17 cellular contexts compared by ENCODE assay signal in genomic region chr14:99352688-99353280, GRCh38.
A peak's percentile ranks its signal among the peaks of the same experiment; 100 is the strongest.
DNase-seq lines count a peak whose midpoint lies in the region; ATAC-seq and TF ChIP-seq lines count a peak whose summit lies in the region.
"Had no signal": no experiment of that assay in that cellular context is flagged by ENCODE, and none has a peak within 500 bp of the region (broad histone marks: within the 10 kb centered on the region; RNA-seq: fewer than 3 reads in every experiment).

No MANE protein-coding gene starts in this region.

- no peak overlapping the region for H3K18ac ChIP-seq in trophoblast cell (ENCODE audit: low read length)

- no peak overlapping the region for H2BK5ac ChIP-seq in trophoblast cell (ENCODE audit: low read depth, low read length, poor library complexity)

- WGBS in trophoblast cell (ENCODE audit: extremely low coverage, insufficient coverage, insufficient read length), result no CpG with 5 or more reads among the region's 26 CpGs

- no peaks in the 10 kb centered on the region for H3K79me2 ChIP-seq in trophoblast cell (ENCODE audit: control insufficient read depth, insufficient read depth, low read length, poor library complexity)

- no peak overlapping the region for H2AFZ ChIP-seq in trophoblast cell (ENCODE audit: insufficient read depth, low read length, poor library complexity)

- H3K27ac ChIP-seq in trophoblast cell (ENCODE audit: low read depth, low read length) (no peak overlapping the region), upper lobe of right lung (no peak overlapping the region)

- no peak overlapping the region for H3K4me2 ChIP-seq in trophoblast cell (ENCODE audit: low read length)

- no peak overlapping the region for H3K9ac ChIP-seq in trophoblast cell (ENCODE audit: low read length)

- H3K9me3 ChIP-seq in trophoblast cell (ENCODE audit: insufficient read depth, low read depth, low read length), result peaks cover 2% of the 10 kb centered on the region
- H3K9me3 ChIP-seq in upper lobe of right lung, result no peaks in the 10 kb centered on the region
- H3K9me3 ChIP-seq: BE2C, Caco-2, HAP-1 had no signal

- intact Hi-C loops in Right ventricle myocardium superior (cut with DNase I) (no loop called here), Right ventricle myocardium inferior (cut with DNase I) (no loop called here), upper lobe of right lung (cut with DNase I) (no loop called here)

- H3K4me1 ChIP-seq in trophoblast cell (ENCODE audit: control insufficient read depth in 1 of 2, insufficient read depth in 2 of 2, low read length in 2 of 2), result peaks cover 0 to 3% of the 10 kb centered on the region in 2 experiments
- no peaks in the 10 kb centered on the region for H3K4me1 ChIP-seq in upper lobe of right lung
- H3K4me1 ChIP-seq: BE2C, Caco-2, HAP-1 had no signal

- TF ChIP-seq CTCF in upper lobe of right lung (IDR thresholded peaks at IDR 0.05), result no peak

- no peak overlapping the region for H3K23ac ChIP-seq in trophoblast cell (ENCODE audit: low read length)

- H3K4me3 ChIP-seq in trophoblast cell (ENCODE audit: low read depth, low read length) (peak overlapping the region; percentile 37), upper lobe of right lung (no peak overlapping the region)
- H3K4me3 ChIP-seq: HAP-1 had no signal

- H4K91ac ChIP-seq in trophoblast cell (ENCODE audit: low read depth, low read length), result no peak overlapping the region

- no peak overlapping the region for H2AK5ac ChIP-seq in trophoblast cell (ENCODE audit: low read length)

- no peak overlapping the region for H4K8ac ChIP-seq in trophoblast cell (ENCODE audit: low read depth, low read length)

- H3K36me3 ChIP-seq in trophoblast cell (ENCODE audit: control insufficient read depth in 1 of 2, insufficient read depth in 2 of 2, low read length in 2 of 2), result no peaks in the 10 kb centered on the region
- no peaks in the 10 kb centered on the region for H3K36me3 ChIP-seq in upper lobe of right lung
- H3K36me3 ChIP-seq: BE2C, HAP-1 had no signal

- H3K27me3 ChIP-seq in trophoblast cell (ENCODE audit: insufficient read depth, low read length), result no peaks in the 10 kb centered on the region
- no peaks in the 10 kb centered on the region for H3K27me3 ChIP-seq in upper lobe of right lung
- H3K27me3 ChIP-seq: BE2C had no signal

- no peak overlapping the region for H3K4ac ChIP-seq in trophoblast cell (ENCODE audit: low read depth, low read length)

- DNase-seq in Right ventricle myocardium superior (peak; percentile 19), Right ventricle myocardium inferior (ENCODE audit: missing footprints) (no peak), mesenteric fat pad (ENCODE audit: low spot score) (peak; percentile 77), trophoblast cell (no peak), upper lobe of right lung (peak; percentile 40), NCI-H1694 (lab: John Stamatoyannopoulos, UW) (no peak)
- DNase-seq: ACHN; BE2C; C1 segment of cervical spinal cord; Caco-2; CD4-positive, CD25-positive, alpha-beta regulatory T cell; DMS153; DMS79; GDM1 had no signal

- ATAC-seq in Right ventricle myocardium superior (ENCODE audit: poor library complexity), result no peak
- no peak for ATAC-seq in Right ventricle myocardium inferior
- no peak for ATAC-seq in upper lobe of right lung
- ATAC-seq in GM18868 (IDR thresholded peaks at IDR 0.05; ENCODE audit: unreplicated experiment), result no peak
- no peak for ATAC-seq in HG03439 (IDR thresholded peaks at IDR 0.05; ENCODE audit: unreplicated experiment)

- no peak overlapping the region for H3K14ac ChIP-seq in trophoblast cell (ENCODE audit: low read length)

- H2BK12ac ChIP-seq in trophoblast cell (ENCODE audit: low read length), result no peak overlapping the region

- H3K79me1 ChIP-seq in trophoblast cell (ENCODE audit: low read length), result no peaks in the 10 kb centered on the region

- H2BK120ac ChIP-seq in trophoblast cell (ENCODE audit: insufficient read depth, low read length, poor library complexity), result no peak overlapping the region

- H4K12ac ChIP-seq in trophoblast cell (ENCODE audit: low read depth, low read length), result no peak overlapping the region

Comparison
In these comparisons a context has a peak if more than half of its experiments do, and no peak if none do; other contexts are left out.
1. DNase-seq: peak in Right ventricle myocardium superior (single experiment), mesenteric fat pad (single experiment) and upper lobe of right lung (single experiment); none in Right ventricle myocardium inferior (single experiment), trophoblast cell (0 of 2) and NCI-H1694 (single experiment).